In genomic region chr12:52952082-52952801, GRCh38 we compare ENCODE assay signal across 10 cellular contexts. TPM values are rescaled to one million over a fixed set of nuclear protein-coding genes. Genes with fewer than 3 reads are reported as not detected.
DNase-seq lines count a peak whose midpoint lies in the region; ATAC-seq and TF ChIP-seq lines count a peak whose summit lies in the region.
"Had no signal": no experiment of that assay in that cellular context is flagged by ENCODE, and none has a peak within 500 bp of the region (broad histone marks: within the 10 kb centered on the region; RNA-seq: fewer than 3 reads in every experiment).

No MANE protein-coding gene starts in this region.

- H3K4me1 ChIP-seq in Karpas-422 (ENCODE audit: low read length): peaks cover 4% of the 10 kb centered on the region
- H3K4me1 ChIP-seq in body of pancreas: peaks cover 42% of the 10 kb centered on the region
- peaks cover 15% of the 10 kb centered on the region for H3K4me1 ChIP-seq in mesodermal cell (ENCODE audit: control insufficient read depth, insufficient read depth, low read length, poor library complexity, severe bottlenecking)
- no peaks in the 10 kb centered on the region for H3K4me1 ChIP-seq in uterus

- H3K9ac ChIP-seq in Karpas-422 (ENCODE audit: low read length): no peak overlapping the region

- H3K9me2 ChIP-seq in Karpas-422 (replicated peaks; ENCODE audit: insufficient read depth, low read length): no peaks in the 10 kb centered on the region

- H3K79me2 ChIP-seq in Karpas-422 (ENCODE audit: low read length): no peaks in the 10 kb centered on the region

- TF ChIP-seq CTCF in GM06990 (IDR thresholded peaks at IDR 0.05; ENCODE audit: insufficient read depth, low read length, poor library complexity, severe bottlenecking) (peak; percentile 35), body of pancreas (IDR thresholded peaks at IDR 0.05) (peak; percentile 34 to 74 (median 67)), uterus (IDR thresholded peaks at IDR 0.05) (no peak)

- TF ChIP-seq POLR2A in body of pancreas (IDR thresholded peaks at IDR 0.05) (peak in 1 of 3 donors; percentile 26), uterus (IDR thresholded peaks at IDR 0.05) (no peak)

- no peak for ATAC-seq in body of pancreas

- no peaks in the 10 kb centered on the region for H4K20me1 ChIP-seq in Karpas-422 (ENCODE audit: insufficient read depth, low read depth, low read length)

- H3K9me3 ChIP-seq in Karpas-422 (ENCODE audit: low read length) (no peaks in the 10 kb centered on the region), body of pancreas (no peaks in the 10 kb centered on the region), mesodermal cell (ENCODE audit: control insufficient read depth, low read length) (no peaks in the 10 kb centered on the region), uterus (no peaks in the 10 kb centered on the region)

- H2AFZ ChIP-seq in Karpas-422 (ENCODE audit: low read length): 0 out of 2 replicates have a peak overlapping the region, but pooled peaks have one; percentile 11

- 25 to 37% methylated on average over 9 to 15 of the region's 15 CpGs for WGBS in body of pancreas, 2 donors
- WGBS in mesodermal cell (ENCODE audit: insufficient coverage in 2 of 2), 2 experiments: 86 to 88% methylated on average over 14 to 15 of the region's 15 CpGs

- no peaks in the 10 kb centered on the region for H3K27me3 ChIP-seq in GM06990 (replicated peaks; ENCODE audit: control insufficient read depth, insufficient read depth, low read length)
- no peaks in the 10 kb centered on the region for H3K27me3 ChIP-seq in Karpas-422 (ENCODE audit: low read length)
- no peaks in the 10 kb centered on the region for H3K27me3 ChIP-seq in body of pancreas
- H3K27me3 ChIP-seq in uterus: no peaks in the 10 kb centered on the region

- no peak for DNase-seq in GM06990 (ENCODE audit: extremely low read depth, insufficient read length)
- peak; percentile 50 for DNase-seq in Karpas-422
- DNase-seq in body of pancreas: peak; percentile 85 to 93 (median 91)
- no peak for DNase-seq in activated CD8-positive, alpha-beta memory T cell treated with anti-CD3 and anti-CD28 coated beads, Interleukin-2, amount 50 U/mL, for 4 hours
- DNase-seq in SW480 (ENCODE audit: low spot score): no peak
- DNase-seq in NCI-H146 (lab: John Stamatoyannopoulos, UW): no peak
- no peak for DNase-seq in uterus
- DNase-seq: activated naive CD8-positive, alpha-beta T cell treated with anti-CD3 and anti-CD28 coated beads, Interleukin-2, amount 10 ng/mL, durations not matched to agents 7 days and 5 days; NCI-H510A treated with DMSO at 0.1 percent for 48 hours had no signal

- H3K36me3 ChIP-seq in GM06990 (ENCODE audit: control insufficient read depth, insufficient read depth, low read length) (no peaks in the 10 kb centered on the region), Karpas-422 (ENCODE audit: insufficient read depth, low read length) (no peaks in the 10 kb centered on the region), body of pancreas (replicated peaks in 1 of 2; ENCODE audit: insufficient read depth in 1 of 2, low read depth in 2 of 2) (peaks cover 4 to 5% of the 10 kb centered on the region in 2 donors), mesodermal cell (ENCODE audit: control insufficient read depth, insufficient read depth, low read length) (peaks cover 42% of the 10 kb centered on the region), uterus (no peaks in the 10 kb centered on the region)

- H3K4me3 ChIP-seq in GM06990 (replicated peaks; ENCODE audit: low read depth, low read length) (no peak overlapping the region), Karpas-422 (ENCODE audit: low read length) (no peak overlapping the region), body of pancreas (no peak overlapping the region), mesodermal cell (ENCODE audit: extremely low read depth, insufficient read depth, low read length, poor library complexity, severe bottlenecking) (peak overlapping the region; percentile 66), uterus (no peak overlapping the region)

- H3K4me2 ChIP-seq in Karpas-422 (ENCODE audit: low read depth, low read length, poor library complexity, severe bottlenecking): no peak overlapping the region

- H3K27ac ChIP-seq in Karpas-422 (ENCODE audit: low read length): no peak overlapping the region
- H3K27ac ChIP-seq in body of pancreas: peak overlapping the region; percentile 15 to 99 (median 98)
- H3K27ac ChIP-seq in mesodermal cell (ENCODE audit: low read depth, low read length, severe bottlenecking): peak overlapping the region; percentile 67
- no peak overlapping the region for H3K27ac ChIP-seq in uterus

- intact Hi-C loops in body of pancreas (cut with DNase I): no loop called here
- intact Hi-C loops in uterus (cut with DNase I; ENCODE audit: low total_unique reads): no loop called here

RNA-seq across cellular contexts. Expression of gene KRT18, which starts 3.3 kb away (rescaled TPM):
- not detected in 2 replicates for total RNA-seq in Karpas-422 (2014; rRNA removed; shearing (Covaris generic); ENCODE audit: low replicate concordance)
- 100 to 1,000 TPM; 542 to 573 TPM for total RNA-seq in body of pancreas
- 2,534 TPM for polyA plus RNA-seq in mesodermal cell (2013, experiment 1 of 2)
- 2,467 TPM for polyA plus RNA-seq in mesodermal cell (2013, experiment 2 of 2)
- 10 to 100 TPM in 3 of 4 donors, 1 to 10 TPM in 1; 2.6 to 69.2 (median 17.8) TPM for total RNA-seq in uterus

RNA-seq across cellular contexts. Expression of gene KRT8, which starts 47.4 kb away (rescaled TPM):
- total RNA-seq in Karpas-422 (2014; rRNA removed; shearing (Covaris generic); ENCODE audit: low replicate concordance): not detected in 2 replicates
- 100 to 1,000 TPM; 394 to 455 TPM for total RNA-seq in body of pancreas
- 3,226 TPM for polyA plus RNA-seq in mesodermal cell (2013, experiment 1 of 2)
- polyA plus RNA-seq in mesodermal cell (2013, experiment 2 of 2): 3,108 TPM
- total RNA-seq in uterus: 10 to 100 TPM in 3 of 4 donors, 1 to 10 TPM in 1; 9.1 to 46.2 (median 36.5) TPM

RNA-seq across cellular contexts. Expression of gene EIF4B, which starts 54.0 kb away (rescaled TPM):
- 549 and 718 TPM in 2 replicates for total RNA-seq in Karpas-422 (2014; rRNA removed; shearing (Covaris generic); ENCODE audit: low replicate concordance)
- total RNA-seq in body of pancreas: 100 to 1,000 TPM; 326 to 389 TPM
- 346 TPM for polyA plus RNA-seq in mesodermal cell (2013, experiment 1 of 2)
- 376 TPM for polyA plus RNA-seq in mesodermal cell (2013, experiment 2 of 2)
- total RNA-seq in uterus: 1,000 to 10,000 TPM in 1 of 4 donors, 100 to 1,000 TPM in 3; 388 to 1,076 (median 585) TPM

Comparison
In these comparisons a context has a peak if more than half of its experiments do, and no peak if none do; other contexts are left out.
1. DNase-seq: peak in Karpas-422 (single experiment) and body of pancreas (4 of 4); none in GM06990 (single experiment), activated CD8-positive, alpha-beta memory T cell treated with anti-CD3 and anti-CD28 coated beads, Interleukin-2, amount 50 U/mL, for 4 hours (single experiment), SW480 (single experiment), NCI-H146 (single experiment) and uterus (0 of 2).
2. CTCF ChIP-seq: peak in GM06990 (single experiment) and body of pancreas (7 of 7); none in uterus (0 of 4).
3. H3K27ac ChIP-seq: peak in body of pancreas (4 of 4) and mesodermal cell (single experiment); none in Karpas-422 (single experiment) and uterus (0 of 2).
4. RNA of gene KRT18, which starts 3.3 kb away (total RNA-seq): 542 to 573 TPM in body of pancreas; 2.6 to 69.2 TPM in uterus and not detected in Karpas-422; every median in the first group is over 4 times any median in the second.
5. RNA of gene KRT8, which starts 47.4 kb away (total RNA-seq): 394 to 455 TPM in body of pancreas and 9.1 to 46.2 TPM in uterus; not detected in Karpas-422; every median in the first group is over 10 times any median in the second.